ENCODE assay signal across 21 cellular contexts in genomic region chr10:6139470-6139869, GRCh38. TPM values are rescaled to one million over a fixed set of nuclear protein-coding genes. Genes with fewer than 3 reads are reported as not detected.
DNase-seq lines count a peak whose midpoint lies in the region; ATAC-seq and TF ChIP-seq lines count a peak whose summit lies in the region.
"Had no signal": no experiment of that assay in that cellular context is flagged by ENCODE, and none has a peak within 500 bp of the region (broad histone marks: within the 10 kb centered on the region; RNA-seq: fewer than 3 reads in every experiment).

No MANE protein-coding gene starts in this region.

- H3K4me3 Mint-ChIP-seq in CD8-positive, alpha-beta memory T cell, result peak overlapping the region in 4 of 7 donors; percentile 32 to 85 (median 59)
- no peak overlapping the region for H3K4me3 Mint-ChIP-seq in activated T-helper 2 cell treated with anti-CD3 and anti-CD28 coated beads, Interferon-gamma antibody, Interleukin-2, Interleukin-4, amounts not matched to agents 10 μg/mL and 5 μg/mL and 100 μg/mL, durations not matched to agents 14 hours and 24 hours and 36 hours (ENCODE audit: low read depth)

- H3K27ac ChIP-seq in CD8-positive, alpha-beta memory T cell (ENCODE audit: low read depth, low read length), result no peak overlapping the region
- H3K27ac ChIP-seq in spleen (no peak overlapping the region), prostate gland (no peak overlapping the region)
- H3K27ac ChIP-seq: HL-60, RWPE1, SK-N-MC had no signal

- ATAC-seq in left ventricle myocardium superior, result no peak
- ATAC-seq in left cardiac atrium, result no peak
- no peak for ATAC-seq in left lobe of liver

- H3K4me3 ChIP-seq in CD8-positive, alpha-beta memory T cell (ENCODE audit: low read length), result no peak overlapping the region
- H3K4me3 ChIP-seq in spleen (no peak overlapping the region), prostate gland (no peak overlapping the region)
- H3K4me3 ChIP-seq: SK-N-MC had no signal

- CTCF ChIA-PET in CD8-positive, alpha-beta memory T cell (lab: Charles Lee), result interaction anchor here (0.7 to 4.9 kb wide), 4 partner anchors 10 to 271 kb away, joined by 3 to 34 read pairs (median 4); partner anchors contain the start of gene PFKFB3

- DNase-seq in left ventricle myocardium superior (peak; percentile 7), left cardiac atrium (no peak), spleen (peak; percentile 58), left lobe of liver (ENCODE audit: low spot score) (no peak), prostate gland (ENCODE audit: low spot score) (no peak), occipital lobe (lab: John Stamatoyannopoulos, UW) (no peak)
- no peak for DNase-seq in CD8-positive, alpha-beta memory T cell
- DNase-seq in activated T-helper 2 cell treated with anti-CD3 and anti-CD28 coated beads, Interferon-gamma antibody, Interleukin-2, Interleukin-4, amounts not matched to agents 10 μg/mL and 5 μg/mL and 100 μg/mL, durations not matched to agents 14 hours and 24 hours and 36 hours (ENCODE audit: low spot score), result no peak
- DNase-seq: C1 segment of cervical spinal cord; KG1; NCI-H1105; NCI-H146; NCI-H2029; NCI-H226; NCI-H524; NCI-H774; NK-92 treated with Interleukin-12 subunit alpha and Interleukin-12 subunit beta, amount 100 ng/mL, for 24 hours; SHP77 treated with DMSO at 0.1 percent for 48 hours had no signal

- no peaks in the 10 kb centered on the region for H3K9me3 Mint-ChIP-seq in CD8-positive, alpha-beta memory T cell
- H3K9me3 Mint-ChIP-seq in activated T-helper 2 cell treated with anti-CD3 and anti-CD28 coated beads, Interferon-gamma antibody, Interleukin-2, Interleukin-4, amounts not matched to agents 10 μg/mL and 5 μg/mL and 100 μg/mL, durations not matched to agents 14 hours and 24 hours and 36 hours, result no peaks in the 10 kb centered on the region

- TF ChIP-seq POLR2A in spleen (IDR thresholded peaks at IDR 0.05), result no peak
- no peak for TF ChIP-seq POLR2A in prostate gland (IDR thresholded peaks at IDR 0.05)

- 89 to 99% (median 95%) methylated on average over 11 of the region's 11 CpGs for WGBS in spleen, 5 donors
- 91% methylated on average over 11 of the region's 11 CpGs for WGBS in prostate gland

- no peaks in the 10 kb centered on the region for H3K9me3 ChIP-seq in CD8-positive, alpha-beta memory T cell (ENCODE audit: low read length)
- no peaks in the 10 kb centered on the region for H3K9me3 ChIP-seq in spleen
- no peaks in the 10 kb centered on the region for H3K9me3 ChIP-seq in prostate gland

- TF ChIP-seq CTCF in spleen (IDR thresholded peaks at IDR 0.05 in 8 of 11, conservative IDR thresholded peaks at IDR 0.05 in 3 of 11) (no peak), prostate gland (IDR thresholded peaks at IDR 0.05) (no peak)

- H3K27ac Mint-ChIP-seq in CD8-positive, alpha-beta memory T cell, result peak overlapping the region in 5 of 8 donors; percentile 9 to 64 (median 46)
- peak overlapping the region; percentile 40 for H3K27ac Mint-ChIP-seq in activated T-helper 2 cell treated with anti-CD3 and anti-CD28 coated beads, Interferon-gamma antibody, Interleukin-2, Interleukin-4, amounts not matched to agents 10 μg/mL and 5 μg/mL and 100 μg/mL, durations not matched to agents 14 hours and 24 hours and 36 hours

- POLR2A ChIA-PET in CD8-positive, alpha-beta memory T cell (lab: Charles Lee), result no interaction called here

- H3K4me1 Mint-ChIP-seq in CD8-positive, alpha-beta memory T cell, result peaks cover 44 to 56% (median 52%) of the 10 kb centered on the region in 3 donors
- peaks cover 74% of the 10 kb centered on the region for H3K4me1 Mint-ChIP-seq in activated T-helper 2 cell treated with anti-CD3 and anti-CD28 coated beads, Interferon-gamma antibody, Interleukin-2, Interleukin-4, amounts not matched to agents 10 μg/mL and 5 μg/mL and 100 μg/mL, durations not matched to agents 14 hours and 24 hours and 36 hours (ENCODE audit: low read depth)

- intact Hi-C loops in left ventricle myocardium superior (cut with micrococcal nuclease) (no loop called here), left cardiac atrium (cut with DNase I) (no loop called here), spleen (cut with DNase I; ENCODE audit: low total_unique reads) (no loop called here), prostate gland (cut with DNase I) (no loop called here)
- intact Hi-C loops in activated T-helper 2 cell treated with anti-CD3 and anti-CD28 coated beads, Interferon-gamma antibody, Interleukin-2, Interleukin-4, amounts not matched to agents 10 μg/mL and 5 μg/mL and 100 μg/mL, durations not matched to agents 14 hours and 24 hours and 36 hours (cut with micrococcal nuclease), result loop anchor here (10.0 kb wide), 1 partner anchor 365 kb away; no protein-coding TSS in a partner anchor

- H3K27me3 ChIP-seq in CD8-positive, alpha-beta memory T cell (ENCODE audit: insufficient read depth, low read length, poor library complexity, severe bottlenecking), result peaks cover 3% of the 10 kb centered on the region
- H3K27me3 ChIP-seq in spleen (replicated peaks in 1 of 7), result peaks cover 0 to 19% (median 0%) of the 10 kb centered on the region in 7 donors
- no peaks in the 10 kb centered on the region for H3K27me3 ChIP-seq in prostate gland (replicated peaks; ENCODE audit: insufficient read depth)

- H3K27me3 Mint-ChIP-seq in CD8-positive, alpha-beta memory T cell, result peaks cover 5 to 14% of the 10 kb centered on the region in 2 donors
- peaks cover 9% of the 10 kb centered on the region for H3K27me3 Mint-ChIP-seq in activated T-helper 2 cell treated with anti-CD3 and anti-CD28 coated beads, Interferon-gamma antibody, Interleukin-2, Interleukin-4, amounts not matched to agents 10 μg/mL and 5 μg/mL and 100 μg/mL, durations not matched to agents 14 hours and 24 hours and 36 hours (ENCODE audit: low read depth)

- H3K36me3 Mint-ChIP-seq in CD8-positive, alpha-beta memory T cell, result peaks cover 0 to 2% (median 2%) of the 10 kb centered on the region in 3 donors
- peaks cover 3% of the 10 kb centered on the region for H3K36me3 Mint-ChIP-seq in activated T-helper 2 cell treated with anti-CD3 and anti-CD28 coated beads, Interferon-gamma antibody, Interleukin-2, Interleukin-4, amounts not matched to agents 10 μg/mL and 5 μg/mL and 100 μg/mL, durations not matched to agents 14 hours and 24 hours and 36 hours (ENCODE audit: low read depth)

- H3K36me3 ChIP-seq in CD8-positive, alpha-beta memory T cell (ENCODE audit: insufficient read depth, low read length), result no peaks in the 10 kb centered on the region
- no peaks in the 10 kb centered on the region for H3K36me3 ChIP-seq in spleen
- no peaks in the 10 kb centered on the region for H3K36me3 ChIP-seq in prostate gland

- peaks cover 29% of the 10 kb centered on the region for H3K4me1 ChIP-seq in CD8-positive, alpha-beta memory T cell (ENCODE audit: insufficient read depth, low read length)
- peaks cover 10 to 57% (median 31%) of the 10 kb centered on the region in 6 donors for H3K4me1 ChIP-seq in spleen
- H3K4me1 ChIP-seq in prostate gland (replicated peaks), result no peaks in the 10 kb centered on the region

RNA-seq across cellular contexts. Expression of gene RBM17, which starts 50.6 kb away (rescaled TPM):
- 72.1 TPM for total RNA-seq in left ventricle myocardium superior
- total RNA-seq in left cardiac atrium, result 10 to 100 TPM; 58.6 to 80.3 TPM
- 100 to 1,000 TPM; 269 to 282 TPM for total RNA-seq in CD8-positive, alpha-beta memory T cell
- 91.8 TPM for polyA plus RNA-seq in CD8-positive, alpha-beta memory T cell
- 257 and 266 TPM in 2 replicates for total RNA-seq in activated T-helper 2 cell treated with anti-CD3 and anti-CD28 coated beads, Interferon-gamma antibody, Interleukin-2, Interleukin-4, amounts not matched to agents 10 μg/mL and 5 μg/mL and 100 μg/mL, durations not matched to agents 14 hours and 24 hours and 36 hours
- total RNA-seq in spleen, result 100 to 1,000 TPM in 6 of 7 donors, 10 to 100 TPM in 1; 93.2 to 140 (median 120) TPM
- 100 to 1,000 TPM in 1 of 3 donors, 10 to 100 TPM in 2; 63.1 to 100 (median 93.5) TPM for polyA plus RNA-seq in spleen
- total RNA-seq in left lobe of liver, result 24.3 TPM
- 10 to 100 TPM; 40.5 to 59.2 TPM for total RNA-seq in prostate gland
- total RNA-seq in occipital lobe, result 38.2 TPM

Comparison
In these comparisons a context has a peak if more than half of its experiments do, and no peak if none do; other contexts are left out.
1. DNase-seq: peak in left ventricle myocardium superior (single experiment) and spleen (single experiment); none in left cardiac atrium (single experiment), CD8-positive, alpha-beta memory T cell (0 of 5), activated T-helper 2 cell treated with anti-CD3 and anti-CD28 coated beads, Interferon-gamma antibody, Interleukin-2, Interleukin-4, amounts not matched to agents 10 μg/mL and 5 μg/mL and 100 μg/mL, durations not matched to agents 14 hours and 24 hours and 36 hours (single experiment), left lobe of liver (single experiment), prostate gland (single experiment) and occipital lobe (single experiment).